Comparison of ENCODE assay signal across 1 cellular context in the genomic region with DNA sequence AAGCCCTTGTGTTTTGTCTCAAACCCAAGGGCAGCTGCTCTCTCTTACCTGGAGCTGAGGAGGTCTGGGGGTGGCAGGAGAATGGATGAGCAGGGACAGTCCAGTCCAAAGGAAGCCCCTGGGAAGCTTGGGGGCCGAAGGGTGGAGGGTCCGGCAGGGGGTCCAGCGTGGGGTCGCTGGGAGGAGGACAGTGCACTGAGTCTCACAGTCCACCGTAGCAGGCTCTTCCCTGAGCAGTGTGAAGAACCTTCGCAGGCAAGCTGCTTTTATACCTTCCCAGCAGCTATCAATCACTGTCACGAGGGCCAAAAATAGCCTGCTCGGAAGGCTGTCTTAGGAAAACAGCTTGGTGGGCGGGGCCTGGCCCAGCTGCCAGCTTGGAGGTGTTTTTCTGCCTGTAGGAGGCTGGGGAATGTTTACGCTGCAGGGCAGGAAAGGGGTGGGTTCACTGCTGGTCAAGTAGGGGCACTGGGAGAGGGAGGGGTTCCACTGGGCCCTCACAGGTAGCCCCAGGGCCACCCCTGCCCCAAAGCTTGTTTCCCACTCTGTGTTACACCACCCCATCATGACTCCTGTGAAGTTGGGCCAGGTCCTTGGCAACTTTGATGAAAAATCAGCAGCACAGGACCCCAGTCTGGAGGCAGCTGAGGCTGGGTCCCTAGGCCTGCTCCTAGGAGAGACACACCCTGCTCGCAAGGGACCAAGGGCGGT.
TF ChIP-seq lines count a peak whose summit lies in the region.

A gene with protein sequence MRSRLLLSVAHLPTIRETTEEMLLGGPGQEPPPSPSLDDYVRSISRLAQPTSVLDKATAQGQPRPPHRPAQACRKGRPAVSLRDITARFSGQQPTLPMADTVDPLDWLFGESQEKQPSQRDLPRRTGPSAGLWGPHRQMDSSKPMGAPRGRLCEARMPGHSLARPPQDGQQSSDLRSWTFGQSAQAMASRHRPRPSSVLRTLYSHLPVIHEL (minus strand): TSS at position 240 of the 711 bp plus-strand sequence. CDS start 779 bp downstream, outside the sequence.

TF ChIP-seq in HCT116, 20 proteins besides CTCF, POLR2A, EP300 and RAD21 (continued from another document):
- TF ChIP-seq SP1 (IDR thresholded peaks at IDR 0.05; ENCODE audit: low read depth): peak; percentile 87
- TF ChIP-seq JUND (IDR thresholded peaks at IDR 0.05): no peak
- TF ChIP-seq ZNF274 (IDR thresholded peaks at IDR 0.05; ENCODE audit: low read depth, low read length): no peak
- no peak for TF ChIP-seq TCF7L2 (IDR thresholded peaks at IDR 0.05; ENCODE audit: borderline replicate concordance, extremely low read depth, insufficient read depth, insufficient read length)
- no peak for TF ChIP-seq ATF3 (IDR thresholded peaks at IDR 0.05)
- TF ChIP-seq REST (IDR thresholded peaks at IDR 0.05; ENCODE audit: low read depth): no peak
- peak; percentile 99 for TF ChIP-seq POLR2AphosphoS5 (IDR thresholded peaks at IDR 0.05; ENCODE audit: low read depth, low read length)
- TF ChIP-seq SRF (IDR thresholded peaks at IDR 0.05; ENCODE audit: low read depth): peak; percentile 98
- TF ChIP-seq FOSL1 (IDR thresholded peaks at IDR 0.05; ENCODE audit: low read depth): no peak
- TF ChIP-seq YY1 (IDR thresholded peaks at IDR 0.05; ENCODE audit: extremely low read depth, insufficient replicate concordance, low read depth, low read length): peak; percentile 14
- TF ChIP-seq CBX3 (IDR thresholded peaks at IDR 0.05; ENCODE audit: low read depth): no peak
- no peak for TF ChIP-seq CEBPB (IDR thresholded peaks at IDR 0.05; ENCODE audit: low read depth)
